In genomic region chr16:57647136-57647875, GRCh38 we compare ENCODE assay signal across 13 cellular contexts. TPM values are rescaled to one million over a fixed set of nuclear protein-coding genes. Genes with fewer than 3 reads are reported as not detected.
DNase-seq lines count a peak whose midpoint lies in the region; ATAC-seq, FAIRE-seq and TF ChIP-seq lines count a peak whose summit lies in the region.
"Had no signal": no experiment of that assay in that cellular context is flagged by ENCODE, and none has a peak within 500 bp of the region (broad histone marks: within the 10 kb centered on the region; RNA-seq: fewer than 3 reads in every experiment).

No MANE protein-coding gene starts in this region.

- no peaks in the 10 kb centered on the region for H4K20me1 ChIP-seq in HepG2 (ENCODE audit: insufficient read depth, low read length)

- BruUV-seq in HepG2 (replicated peaks; lab: Mats Ljungman, UMichigan): no TSS peak

- CTCF ChIA-PET in HepG2 (lab: Yijun Ruan, JAX; ENCODE audit: low intra/inter-chr PET ratio, low total read pairs): interaction anchor here (1.1 to 12.3 kb wide), 6 partner anchors 14 to 72 kb away, joined by 4 to 571 read pairs (median 64); no protein-coding TSS in a partner anchor

- H3K27me3 Mint-ChIP-seq in activated T-cell treated with anti-CD3 and anti-CD28 coated beads, Interleukin-2, amount 50 U/mL, for 24 hours: no peaks in the 10 kb centered on the region

- H3K27me3 ChIP-seq in HepG2 (ENCODE audit: control insufficient read depth in 1 of 2, insufficient read depth in 2 of 2, low read length in 2 of 2): no peaks in the 10 kb centered on the region
- no peaks in the 10 kb centered on the region for H3K27me3 ChIP-seq in testis

- H3K36me3 ChIP-seq in HepG2 (replicated peaks in 1 of 2; ENCODE audit: control insufficient read depth in 1 of 2, insufficient read depth in 2 of 2, low read length in 2 of 2): no peaks in the 10 kb centered on the region
- H3K36me3 ChIP-seq in testis (ENCODE audit: low read depth, missing control alignments): no peaks in the 10 kb centered on the region

- no peak for TF ChIP-seq RAD21 in HepG2 (CRISPR knock-in tag; IDR thresholded peaks at IDR 0.05)

- H3K9me3 ChIP-seq in HepG2 (ENCODE audit: low read length): no peaks in the 10 kb centered on the region
- H3K9me3 ChIP-seq in testis: no peaks in the 10 kb centered on the region

- intact Hi-C loops in HepG2 (cut with micrococcal nuclease; ENCODE audit: unreplicated experiment): no loop called here
- intact Hi-C loops in testis (cut with DNase I; ENCODE audit: low total_unique reads): no loop called here

- H3K4me3 Mint-ChIP-seq in activated T-cell treated with anti-CD3 and anti-CD28 coated beads, Interleukin-2, amount 50 U/mL, for 24 hours: no peak overlapping the region

- peaks cover 34% of the 10 kb centered on the region for H3K4me1 Mint-ChIP-seq in activated T-cell treated with anti-CD3 and anti-CD28 coated beads, Interleukin-2, amount 50 U/mL, for 24 hours (ENCODE audit: low read depth)

- H3K36me3 Mint-ChIP-seq in activated T-cell treated with anti-CD3 and anti-CD28 coated beads, Interleukin-2, amount 50 U/mL, for 24 hours (ENCODE audit: low read depth): no peaks in the 10 kb centered on the region

- ATAC-seq in HepG2: no peak

- TF ChIP-seq EP300 in HepG2 (IDR thresholded peaks at IDR 0.05; ENCODE audit: low read depth in 2 of 2, low read length in 2 of 2) (no peak), HepG2 (CRISPR knock-in tag; IDR thresholded peaks at IDR 0.05; ENCODE audit: borderline replicate concordance) (no peak)

- peak overlapping the region; percentile 84 for H3K27ac Mint-ChIP-seq in activated T-cell treated with anti-CD3 and anti-CD28 coated beads, Interleukin-2, amount 50 U/mL, for 24 hours

- H3K9ac ChIP-seq in HepG2 (ENCODE audit: insufficient read depth, low read depth, low read length): no peak overlapping the region

- H3K4me3 ChIP-seq in HepG2 (replicated peaks in 1 of 3; ENCODE audit: insufficient read depth in 1 of 3, low read depth in 2 of 3, low read length in 3 of 3) (no peak overlapping the region), testis (no peak overlapping the region)

- no peak overlapping the region for H2AFZ ChIP-seq in HepG2 (ENCODE audit: low read length)

- TF ChIP-seq CTCF in HepG2 (CRISPR knock-in tag; IDR thresholded peaks at IDR 0.05) (no peak), testis (IDR thresholded peaks at IDR 0.05) (no peak)

- no peak for FAIRE-seq in HepG2 (lab: Jason Lieb, UNC)

- POLR2A ChIA-PET in HepG2 (lab: Yijun Ruan, JAX): interaction anchor here (1.2 to 3.3 kb wide), 4 partner anchors 12 to 47 kb away, joined by 3 to 22 read pairs (median 4); no protein-coding TSS in a partner anchor

- peaks cover 34% of the 10 kb centered on the region for H3K4me1 ChIP-seq in HepG2 (ENCODE audit: insufficient read depth, low read length)
- H3K4me1 ChIP-seq in testis: peaks cover 23% of the 10 kb centered on the region

- H3K27ac ChIP-seq in adipose tissue (ENCODE audit: low read depth, low read length) (peak overlapping the region; percentile 6), HepG2 (ENCODE audit: extremely low read length, insufficient read depth, low read length) (no peak overlapping the region), testis (peak overlapping the region; percentile 3 to 42)

- in situ Hi-C loops in HepG2 (cut with HindIII; ENCODE audit: extremely low pct_ligation_motif_present, low pct_unique_long_range_greater_than_20kb): loop anchor here (5.0 kb wide), 1 partner anchor 45 kb away; no protein-coding TSS in a partner anchor

- H3K79me2 ChIP-seq in HepG2 (ENCODE audit: insufficient read depth, low read length): no peaks in the 10 kb centered on the region

- WGBS in adipose tissue, 3 donors: 41 to 70% (median 45%) methylated on average over 9 to 10 of the region's 10 CpGs
- WGBS in HepG2 (ENCODE audit: low lambda C conversion rate): 82% methylated on average over 10 of the region's 10 CpGs
- 65 to 67% methylated on average over 10 of the region's 10 CpGs for WGBS in testis, 2 donors

- TF ChIP-seq POLR2A in HepG2 (IDR thresholded peaks at IDR 0.05; ENCODE audit: insufficient read depth in 1 of 2, low read depth in 2 of 2, low read length in 2 of 2) (no peak), testis (IDR thresholded peaks at IDR 0.05) (no peak)

- no peak for DNase-seq in activated T-cell treated with anti-CD3 and anti-CD28 coated beads, Interleukin-2, amount 50 U/mL, for 24 hours
- DNase-seq in activated T-cell treated with anti-CD3 and anti-CD28 coated beads for 4 hours (no peak), HepG2 (ENCODE audit: low spot score) (no peak), testis (no peak), NCI-H2107 treated with DMSO at 0.1 percent for 48 hours (lab: John Stamatoyannopoulos, UW; ENCODE audit: unreplicated experiment) (no peak), NCI-H2029 treated with DMSO at 0.1 percent for 48 hours (lab: John Stamatoyannopoulos, UW) (no peak)
- DNase-seq in effector CD8-positive, alpha-beta T cell (lab: John Stamatoyannopoulos, UW): no peak
- DNase-seq: activated CD4-positive, alpha-beta T cell treated with anti-CD3 and anti-CD28 coated beads, Interleukin-2, amount 50 U/mL, for 1 hour; AML-193; NCI-H1092 treated with DMSO at 0.1 percent for 48 hours had no signal

- H3K4me2 ChIP-seq in HepG2 (ENCODE audit: low read depth, low read length): no peak overlapping the region

- no peaks in the 10 kb centered on the region for H3K9me3 Mint-ChIP-seq in activated T-cell treated with anti-CD3 and anti-CD28 coated beads, Interleukin-2, amount 50 U/mL, for 24 hours

RNA-seq across cellular contexts. Expression of gene ADGRG1, which starts 18.9 kb away (rescaled TPM):
- polyA plus RNA-seq in adipose tissue: 10 to 100 TPM; 35.8 to 51.4 (median 38.6) TPM
- 2.8 and 5.9 TPM in 2 replicates for total RNA-seq in HepG2 (2016; rRNA removed; fragmentation: Illumina TruSeq; extraction: Trizol)
- 1.1 and 2.0 TPM in 2 replicates for total RNA-seq in HepG2 (2016; cell fraction: cytosol; rRNA removed; fragmentation: Illumina TruSeq; extraction: Trizol; ENCODE audit: low read depth)
- total RNA-seq in HepG2 (2016; cell fraction: insoluble cytoplasmic fraction; rRNA removed; fragmentation: Illumina TruSeq; extraction: Trizol): 2.8 and 5.0 TPM in 2 replicates
- total RNA-seq in HepG2 (2016; cell fraction: membrane; rRNA removed; fragmentation: Illumina TruSeq; extraction: Trizol): 3.1 and 3.2 TPM in 2 replicates
- 7.2 and 8.0 TPM in 2 replicates for total RNA-seq in HepG2 (2016; cell fraction: nucleus; rRNA removed; fragmentation: Illumina TruSeq; extraction: Trizol)
- polyA plus RNA-seq in HepG2 (2011; rRNA removed): 2.7 and 3.3 TPM in 2 replicates
- 1.8 and 2.1 TPM in 2 replicates for polyA plus RNA-seq in HepG2 (2011; cell fraction: cytosol; rRNA removed)
- polyA plus RNA-seq in HepG2 (2011; cell fraction: nucleus; rRNA removed): 5.0 and 7.4 TPM in 2 replicates
- polyA plus RNA-seq in HepG2 (2012): 2.3 and 3.3 TPM in 2 replicates
- polyA plus RNA-seq in HepG2 (2016; cell fraction: cytosol; fragmentation: Illumina TruSeq; extraction: Trizol; ENCODE audit: low read depth): 0.83 and 1.3 TPM in 2 replicates
- polyA plus RNA-seq in HepG2 (2016; cell fraction: insoluble cytoplasmic fraction; fragmentation: Illumina TruSeq; extraction: Trizol; ENCODE audit: low read depth): 2.4 and 5.1 TPM in 2 replicates
- 2.8 and 3.2 TPM in 2 replicates for polyA plus RNA-seq in HepG2 (2016; cell fraction: membrane; fragmentation: Illumina TruSeq; extraction: Trizol; ENCODE audit: low read depth)
- 14.1 and 15.0 TPM in 2 replicates for polyA plus RNA-seq in HepG2 (2016; cell fraction: nucleus; fragmentation: Illumina TruSeq; extraction: Trizol; ENCODE audit: insufficient read depth, low read depth)
- polyA minus RNA-seq in HepG2 (2011; rRNA and poly(A)+ RNA removed; ENCODE audit: low replicate concordance): 4.0 and 29.5 TPM in 2 replicates
- polyA minus RNA-seq in HepG2 (2011; cell fraction: cytosol; rRNA and poly(A)+ RNA removed): 1.8 and 1.9 TPM in 2 replicates
- polyA minus RNA-seq in HepG2 (2011; cell fraction: nucleus; rRNA and poly(A)+ RNA removed): 2.4 and 2.8 TPM in 2 replicates
- 100 to 1,000 TPM; 296 to 346 TPM for total RNA-seq in testis
- polyA plus RNA-seq in testis (ENCODE audit: insufficient read depth, low read depth, low replicate concordance): 134 TPM

RNA-seq across cellular contexts. Expression of gene ADGRG3, which starts 20.8 kb away (rescaled TPM):
- polyA plus RNA-seq in adipose tissue (10 to 100 TPM in 1 of 3 donors, 1 to 10 TPM in 1, under 1 TPM in 1; 0.32 to 15.7 (median 8.4) TPM), HepG2 (2011; rRNA removed) (11.8 and 13.6 TPM in 2 replicates), testis (ENCODE audit: insufficient read depth, low read depth, low replicate concordance) (0.82 TPM)
- total RNA-seq in HepG2 (2016; rRNA removed; fragmentation: Illumina TruSeq; extraction: Trizol) (1.0 and 2.7 TPM in 2 replicates), testis (under 1 TPM; 0.37 to 0.63 TPM)
- 0.79 and 1.1 TPM in 2 replicates for total RNA-seq in HepG2 (2016; cell fraction: cytosol; rRNA removed; fragmentation: Illumina TruSeq; extraction: Trizol; ENCODE audit: low read depth)
- 1.1 and 2.2 TPM in 2 replicates for total RNA-seq in HepG2 (2016; cell fraction: insoluble cytoplasmic fraction; rRNA removed; fragmentation: Illumina TruSeq; extraction: Trizol)
- 1.0 and 1.5 TPM in 2 replicates for total RNA-seq in HepG2 (2016; cell fraction: membrane; rRNA removed; fragmentation: Illumina TruSeq; extraction: Trizol)
- 2.3 and 2.7 TPM in 2 replicates for total RNA-seq in HepG2 (2016; cell fraction: nucleus; rRNA removed; fragmentation: Illumina TruSeq; extraction: Trizol)
- 10.8 and 11.2 TPM in 2 replicates for polyA plus RNA-seq in HepG2 (2011; cell fraction: cytosol; rRNA removed)
- 21.1 and 23.7 TPM in 2 replicates for polyA plus RNA-seq in HepG2 (2011; cell fraction: nucleus; rRNA removed)
- 5.8 and 8.1 TPM in 2 replicates for polyA plus RNA-seq in HepG2 (2012)
- polyA plus RNA-seq in HepG2 (2016; cell fraction: cytosol; fragmentation: Illumina TruSeq; extraction: Trizol; ENCODE audit: low read depth): 0.49 and 0.54 TPM in 2 replicates
- polyA plus RNA-seq in HepG2 (2016; cell fraction: insoluble cytoplasmic fraction; fragmentation: Illumina TruSeq; extraction: Trizol; ENCODE audit: low read depth): 1.3 TPM in 2 replicates
- 0.65 and 1.0 TPM in 2 replicates for polyA plus RNA-seq in HepG2 (2016; cell fraction: membrane; fragmentation: Illumina TruSeq; extraction: Trizol; ENCODE audit: low read depth)
- 5.4 and 6.5 TPM in 2 replicates for polyA plus RNA-seq in HepG2 (2016; cell fraction: nucleus; fragmentation: Illumina TruSeq; extraction: Trizol; ENCODE audit: insufficient read depth, low read depth)
- 0.91 and 31.9 TPM in 2 replicates for polyA minus RNA-seq in HepG2 (2011; rRNA and poly(A)+ RNA removed; ENCODE audit: low replicate concordance)
- polyA minus RNA-seq in HepG2 (2011; cell fraction: cytosol; rRNA and poly(A)+ RNA removed): 4.7 and 5.3 TPM in 2 replicates
- 8.9 and 10.4 TPM in 2 replicates for polyA minus RNA-seq in HepG2 (2011; cell fraction: nucleus; rRNA and poly(A)+ RNA removed)
- total RNA-seq: RPMI7951 had no signal

RNA-seq across cellular contexts. Expression of gene DRC7, which starts 47.3 kb away (rescaled TPM):
- polyA plus RNA-seq in adipose tissue: under 1 TPM in 2 of 3 donors, not detected in 1; 0.18 to 0.24 TPM
- total RNA-seq in HepG2 (2016; rRNA removed; fragmentation: Illumina TruSeq; extraction: Trizol): 2.7 and 3.4 TPM in 2 replicates
- total RNA-seq in HepG2 (2016; cell fraction: cytosol; rRNA removed; fragmentation: Illumina TruSeq; extraction: Trizol; ENCODE audit: low read depth): 0.26 and 1.5 TPM in 2 replicates
- 2.4 and 2.5 TPM in 2 replicates for total RNA-seq in HepG2 (2016; cell fraction: insoluble cytoplasmic fraction; rRNA removed; fragmentation: Illumina TruSeq; extraction: Trizol)
- 1.4 and 2.1 TPM in 2 replicates for total RNA-seq in HepG2 (2016; cell fraction: membrane; rRNA removed; fragmentation: Illumina TruSeq; extraction: Trizol)
- 0.59 and 1.6 TPM in 2 replicates for total RNA-seq in HepG2 (2016; cell fraction: nucleus; rRNA removed; fragmentation: Illumina TruSeq; extraction: Trizol)
- polyA plus RNA-seq in HepG2 (2011; rRNA removed): 3.4 and 3.5 TPM in 2 replicates
- 2.7 and 3.1 TPM in 2 replicates for polyA plus RNA-seq in HepG2 (2011; cell fraction: cytosol; rRNA removed)
- 3.4 TPM in 2 replicates for polyA plus RNA-seq in HepG2 (2011; cell fraction: nucleus; rRNA removed)
- 4.1 and 4.4 TPM in 2 replicates for polyA plus RNA-seq in HepG2 (2012)
- 0.70 and 1.3 TPM in 2 replicates for polyA plus RNA-seq in HepG2 (2016; cell fraction: cytosol; fragmentation: Illumina TruSeq; extraction: Trizol; ENCODE audit: low read depth)
- 2.0 and 2.4 TPM in 2 replicates for polyA plus RNA-seq in HepG2 (2016; cell fraction: insoluble cytoplasmic fraction; fragmentation: Illumina TruSeq; extraction: Trizol; ENCODE audit: low read depth)
- 1.0 and 1.1 TPM in 2 replicates for polyA plus RNA-seq in HepG2 (2016; cell fraction: membrane; fragmentation: Illumina TruSeq; extraction: Trizol; ENCODE audit: low read depth)
- polyA plus RNA-seq in HepG2 (2016; cell fraction: nucleus; fragmentation: Illumina TruSeq; extraction: Trizol; ENCODE audit: insufficient read depth, low read depth): 1.6 and 1.8 TPM in 2 replicates
- 1.2 TPM in 1 of 2 replicates, not detected in the other for polyA minus RNA-seq in HepG2 (2011; rRNA and poly(A)+ RNA removed; ENCODE audit: low replicate concordance)
- 0.99 and 1.1 TPM in 2 replicates for polyA minus RNA-seq in HepG2 (2011; cell fraction: cytosol; rRNA and poly(A)+ RNA removed)
- polyA minus RNA-seq in HepG2 (2011; cell fraction: nucleus; rRNA and poly(A)+ RNA removed): 1.3 and 2.5 TPM in 2 replicates
- total RNA-seq in testis: 10 to 100 TPM; 35.4 to 62.7 TPM
- polyA plus RNA-seq in testis (ENCODE audit: insufficient read depth, low read depth, low replicate concordance): 199 TPM
- total RNA-seq: glomerular endothelial cell, RPMI7951 had no signal

Comparison
In these comparisons a context has a peak if more than half of its experiments do, and no peak if none do; other contexts are left out.
1. RNA of gene DRC7, which starts 47.3 kb away (polyA plus RNA-seq): 199 TPM in testis (single experiment); 0.70 to 4.4 TPM in HepG2 and 0.18 to 0.24 TPM in adipose tissue; every median in the first group is over 10 times any median in the second.